Comparison of ENCODE assay signal across 30 cellular contexts in the genomic region with DNA sequence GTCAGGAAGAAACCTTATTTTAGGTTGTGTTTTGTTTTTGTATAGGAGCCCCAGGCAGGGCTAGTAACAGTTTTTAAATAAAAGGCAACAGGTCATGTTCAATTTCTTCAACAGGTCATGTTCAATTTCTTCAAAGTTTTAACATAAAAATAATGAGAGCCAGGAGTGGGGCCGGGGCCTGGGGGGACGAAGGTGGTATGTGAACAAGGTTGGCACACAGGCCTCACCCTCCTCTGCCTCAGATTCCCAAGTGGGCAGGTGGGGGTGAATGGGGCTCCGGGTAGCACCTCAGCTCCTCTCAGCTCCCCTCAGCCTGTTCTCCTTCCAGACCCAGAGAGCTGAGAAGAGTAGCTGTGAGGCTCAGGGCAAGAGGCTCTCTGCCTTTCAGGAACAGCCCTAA. TPM values are rescaled to one million over a fixed set of nuclear protein-coding genes. Genes with fewer than 3 reads are reported as not detected.
DNase-seq lines count a peak whose midpoint lies in the region; ATAC-seq, FAIRE-seq and TF ChIP-seq lines count a peak whose summit lies in the region.
"Had no signal": no experiment of that assay in that cellular context is flagged by ENCODE, and none has a peak within 500 bp of the region (broad histone marks: within the 10 kb centered on the region; RNA-seq: fewer than 3 reads in every experiment).

No MANE protein-coding gene starts in this region.

- no peak for FAIRE-seq in GM19239 (lab: Jason Lieb, UNC)
- FAIRE-seq: bronchial epithelial cell, endometrium, islet of Langerhans had no signal

- H3K27me3 ChIP-seq in A673 (replicated peaks; ENCODE audit: insufficient read depth, low read depth, low read length, poor library complexity): no peaks in the 10 kb centered on the region
- H3K27me3 ChIP-seq in right cardiac atrium (ENCODE audit: control insufficient read depth, insufficient read depth): no peaks in the 10 kb centered on the region
- H3K27me3 ChIP-seq in skeletal muscle tissue (ENCODE audit: control insufficient read depth in 3 of 3, insufficient read depth in 3 of 3, low read length in 3 of 3): no peaks in the 10 kb centered on the region
- no peaks in the 10 kb centered on the region for H3K27me3 ChIP-seq in transverse colon
- H3K27me3 ChIP-seq: esophagus squamous epithelium, tibial nerve had no signal

- peaks cover 3% of the 10 kb centered on the region for H3K4me1 ChIP-seq in A673 (ENCODE audit: insufficient read depth, low read length, poor library complexity, severe bottlenecking)
- H3K4me1 ChIP-seq in right cardiac atrium (ENCODE audit: control insufficient read depth, insufficient read depth, low read length): peaks cover 6% of the 10 kb centered on the region
- peaks cover 65 to 74% (median 71%) of the 10 kb centered on the region in 3 donors for H3K4me1 ChIP-seq in skeletal muscle tissue (ENCODE audit: control insufficient read depth in 3 of 3, insufficient read depth in 3 of 3, low read length in 3 of 3)
- peaks cover 9 to 15% (median 12%) of the 10 kb centered on the region in 4 donors for H3K4me1 ChIP-seq in transverse colon

- H3K27ac ChIP-seq in A673 (ENCODE audit: low read depth, low read length, poor library complexity, severe bottlenecking) (peak overlapping the region; percentile 42), RWPE1 (peak overlapping the region; percentile 66), right cardiac atrium (ENCODE audit: low read length) (peak overlapping the region; percentile 76), skeletal muscle tissue (ENCODE audit: low read depth, low read length) (peak overlapping the region; percentile 83), transverse colon (no peak overlapping the region)
- H3K27ac ChIP-seq: neural progenitor cell, PC-9 had no signal

- H3K9me3 ChIP-seq in A673 (ENCODE audit: low read depth, low read length, poor library complexity, severe bottlenecking) (no peaks in the 10 kb centered on the region), right cardiac atrium (ENCODE audit: control insufficient read depth, low read length) (no peaks in the 10 kb centered on the region), skeletal muscle tissue (ENCODE audit: control insufficient read depth in 3 of 3, low read length in 3 of 3) (no peaks in the 10 kb centered on the region), transverse colon (no peaks in the 10 kb centered on the region)
- H3K9me3 ChIP-seq: esophagus squamous epithelium had no signal

- in situ Hi-C loops in transverse colon (cut with MboI; ENCODE audit: low pct_ligation_motif_present in 1 of 4, low pct_unique_long_range_greater_than_20kb in 1 of 4, low sequenced_read_pairs in 3 of 4): loop anchor here in 1 of 4 donors (25.0 kb wide), 1 partner anchor 297 kb away; no protein-coding TSS in a partner anchor

- no peak for TF ChIP-seq POLR2A in transverse colon (IDR thresholded peaks at IDR 0.05)

- H3K4me3 ChIP-seq in A673 (ENCODE audit: low read depth, low read length, poor library complexity, severe bottlenecking) (no peak overlapping the region), right cardiac atrium (ENCODE audit: low read length) (no peak overlapping the region), skeletal muscle tissue (ENCODE audit: low read length in 3 of 3) (peak overlapping the region in 1 of 3 donors; percentile 22), transverse colon (no peak overlapping the region)
- H3K4me3 ChIP-seq: esophagus squamous epithelium, lung, neural progenitor cell, PC-9, tibial nerve had no signal

- WGBS in right cardiac atrium: 90% methylated on average over 3 of the region's 3 CpGs
- WGBS in transverse colon (ENCODE audit: low coverage in 1 of 2), 2 donors: 71 to 97% methylated on average over 1 to 3 of the region's 3 CpGs

- ATAC-seq in right cardiac atrium: no peak
- ATAC-seq: activated T-cell treated with anti-CD3 and anti-CD28 coated beads, Interleukin-2, amount 50 U/mL, for 72 hours; WTC11 had no signal

- CTCF ChIA-PET in A673 (lab: Charles Lee): no interaction called here
- CTCF ChIA-PET in RWPE1 (lab: Yijun Ruan, JAX): interaction anchor here (0.6 to 0.7 kb wide), 2 partner anchors 688 to 711 kb away, joined by 3 read pairs; no protein-coding TSS in a partner anchor

- BruUV-seq in A673 (replicated peaks; lab: Mats Ljungman, UMichigan): no TSS peak

- TF ChIP-seq CTCF in A673 (conservative IDR thresholded peaks at IDR 0.05; ENCODE audit: low read depth, low read length) (no peak), RWPE1 (conservative IDR thresholded peaks at IDR 0.05; ENCODE audit: low read depth) (no peak), transverse colon (IDR thresholded peaks at IDR 0.05) (no peak)

- DNase-seq in A673 (ENCODE audit: low spot score): no peak
- no peak for DNase-seq in RWPE1 (ENCODE audit: low spot score)
- DNase-seq in right cardiac atrium: no peak
- no peak for DNase-seq in AG08396 (ENCODE audit: low spot score)
- DNase-seq in GM19239 (ENCODE audit: insufficient read length, low spot score): no peak
- no peak for DNase-seq in transverse colon
- DNase-seq in hypothalamus (lab: John Stamatoyannopoulos, UW): no peak
- DNase-seq: activated naive CD4-positive, alpha-beta T cell treated with anti-CD3 and anti-CD28 coated beads for 36 hours; activated T-cell treated with anti-CD3 and anti-CD28 coated beads, Interleukin-2, amount 50 U/mL, for 72 hours; DMS79; esophagus squamous epithelium; foreskin melanocyte; GF-D8; HCEC 1CT; NCI-H187; NCI-H2171 treated with DMSO at 0.1 percent for 48 hours; NCI-H510A treated with DMSO at 0.1 percent for 48 hours; PC-9; SHP77 treated with DMSO at 0.1 percent for 48 hours; stimulated activated naive CD4-positive, alpha-beta T cell treated with Interleukin-2 at 50 U/mL for 16 hours; SW 1271; T1000 had no signal

- intact Hi-C loops in A673 (cut with micrococcal nuclease; ENCODE audit: unreplicated experiment): no loop called here
- intact Hi-C loops in right cardiac atrium (cut with DNase I): no loop called here
- intact Hi-C loops in transverse colon (cut with DNase I; ENCODE audit: low total_unique reads): loop anchor here (2.0 kb wide), 1 partner anchor 32 kb away; no protein-coding TSS in a partner anchor

- H3K36me3 ChIP-seq in A673 (ENCODE audit: insufficient read depth, low read length, poor library complexity, severe bottlenecking): peaks cover 35% of the 10 kb centered on the region
- H3K36me3 ChIP-seq in skeletal muscle tissue (ENCODE audit: control insufficient read depth in 3 of 3, insufficient read depth in 3 of 3, low read length in 3 of 3): peaks cover 7 to 23% (median 19%) of the 10 kb centered on the region in 3 donors
- peaks cover 0 to 21% (median 3%) of the 10 kb centered on the region in 4 donors for H3K36me3 ChIP-seq in transverse colon
- H3K36me3 ChIP-seq: neural progenitor cell had no signal

- H3K9ac ChIP-seq in skeletal muscle tissue (ENCODE audit: low read depth in 1 of 3, low read length in 3 of 3): peak overlapping the region; percentile 59 to 72 (median 65)
- H3K9ac ChIP-seq: neural progenitor cell had no signal

- TF ChIP-seq EP300 in transverse colon (IDR thresholded peaks at IDR 0.05; ENCODE audit: low read depth): no peak

- POLR2A ChIA-PET in A673 (lab: Charles Lee; ENCODE audit: low non-redundant PET) (no interaction called here), RWPE1 (lab: Yijun Ruan, JAX; ENCODE audit: low non-redundant PET) (no interaction called here)

RNA-seq across cellular contexts. Expression of gene DERL3, which starts 4.4 kb away (rescaled TPM):
- 1.5 and 2.0 TPM in 2 replicates for total RNA-seq in A673 (2021)
- 10 to 100 TPM in 2 of 4 donors, 1 to 10 TPM in 2; 6.1 to 11.6 (median 9.2) TPM for total RNA-seq in right cardiac atrium
- polyA plus RNA-seq in right cardiac atrium: 5.0 TPM
- total RNA-seq in skeletal muscle tissue: 1.0 TPM
- 10 to 100 TPM in 1 of 4 donors, 1 to 10 TPM in 3; 1.9 to 20.0 (median 3.1) TPM for total RNA-seq in transverse colon

RNA-seq across cellular contexts. Expression of gene SLC2A11, which starts 23.3 kb away (rescaled TPM):
- total RNA-seq in A673 (2021): 4.9 and 6.2 TPM in 2 replicates
- total RNA-seq in right cardiac atrium: 10 to 100 TPM; 12.0 to 27.2 (median 21.0) TPM
- polyA plus RNA-seq in right cardiac atrium: 23.4 TPM
- total RNA-seq in skeletal muscle tissue: 2.1 TPM
- 10 to 100 TPM in 3 of 4 donors, 1 to 10 TPM in 1; 6.0 to 27.4 (median 13.2) TPM for total RNA-seq in transverse colon

RNA-seq across cellular contexts. Expression of gene SMARCB1, which starts 47.6 kb away (rescaled TPM):
- total RNA-seq in A673 (2021): 172 and 176 TPM in 2 replicates
- 10 to 100 TPM; 48.8 to 55.9 (median 49.4) TPM for total RNA-seq in right cardiac atrium
- 41.1 TPM for polyA plus RNA-seq in right cardiac atrium
- 13.6 TPM for total RNA-seq in skeletal muscle tissue
- total RNA-seq in transverse colon: 10 to 100 TPM; 33.7 to 61.3 (median 54.7) TPM

RNA-seq across cellular contexts. Expression of gene MIF, which starts 59.8 kb away (rescaled TPM):
- 802 and 864 TPM in 2 replicates for total RNA-seq in A673 (2021)
- total RNA-seq in right cardiac atrium: 100 to 1,000 TPM; 250 to 364 (median 272) TPM
- 369 TPM for polyA plus RNA-seq in right cardiac atrium
- 76.7 TPM for total RNA-seq in skeletal muscle tissue
- 100 to 1,000 TPM; 123 to 210 (median 139) TPM for total RNA-seq in transverse colon

Comparison
In these comparisons a context has a peak if more than half of its experiments do, and no peak if none do; other contexts are left out.
1. H3K27ac ChIP-seq: peak in A673 (single experiment), RWPE1 (single experiment), right cardiac atrium (single experiment) and skeletal muscle tissue (single experiment); none in transverse colon (0 of 4).